17 cellular contexts compared by ENCODE assay signal in the genomic region with DNA sequence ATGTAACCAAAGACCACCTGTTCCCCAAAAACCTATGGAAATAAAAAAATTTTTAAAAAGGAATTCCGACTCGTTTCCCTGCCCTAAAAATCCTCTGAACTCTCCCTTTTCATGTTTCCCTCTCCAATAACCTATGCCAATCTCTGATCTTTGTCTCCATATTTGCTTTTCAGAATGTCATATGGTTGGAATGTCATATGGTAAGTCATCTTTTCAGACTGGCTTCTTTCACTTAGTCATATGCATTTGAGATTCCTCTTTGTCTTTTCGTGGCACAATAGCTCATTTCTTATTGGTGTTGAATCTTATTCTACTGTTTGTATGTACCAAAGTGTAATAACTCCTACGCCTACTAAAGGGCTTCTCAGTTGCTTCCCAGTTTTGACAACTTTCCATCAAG.
DNase-seq lines count a peak whose midpoint lies in the region; FAIRE-seq lines count a peak whose summit lies in the region.
"Had no signal": no experiment of that assay in that cellular context is flagged by ENCODE, and none has a peak within 500 bp of the region (broad histone marks: within the 10 kb centered on the region; RNA-seq: fewer than 3 reads in every experiment).

No MANE protein-coding gene starts in this region.

- H3K27ac ChIP-seq in epithelial cell of prostate: peak overlapping the region; percentile 49
- H3K27ac ChIP-seq: A549, C4-2B had no signal

- peak; percentile 13 for DNase-seq in ELR (ENCODE audit: low read depth)
- peak; percentile 12 for DNase-seq in RKO (ENCODE audit: low spot score)
- DNase-seq in epithelial cell of prostate (ENCODE audit: low read depth, low spot score): no peak
- DNase-seq in kidney tubule cell (ENCODE audit: low spot score): peak; percentile 26
- no peak for DNase-seq in A172 (ENCODE audit: low spot score)
- DNase-seq in middle frontal gyrus (ENCODE audit: extremely low spot score, low spot score): no peak
- no peak for DNase-seq in HTR-8/SVneo (ENCODE audit: insufficient read length, low spot score)
- DNase-seq: BE2C; CD4-positive, alpha-beta memory T cell; COR-L47; DMS153; DMS79 treated with DMSO at 0.1 percent for 48 hours had no signal

- FAIRE-seq in HTR-8/SVneo (lab: Jason Lieb, UNC): no peak
- FAIRE-seq: A549, D721Med, H54, HepG2 had no signal

Comparison
In these comparisons a context has a peak if more than half of its experiments do, and no peak if none do; other contexts are left out.
1. DNase-seq: peak in ELR (single experiment), RKO (single experiment) and kidney tubule cell (single experiment); none in epithelial cell of prostate (single experiment), A172 (single experiment), middle frontal gyrus (single experiment) and HTR-8/SVneo (single experiment).